8 cellular contexts compared by ENCODE assay signal in the genomic region with DNA sequence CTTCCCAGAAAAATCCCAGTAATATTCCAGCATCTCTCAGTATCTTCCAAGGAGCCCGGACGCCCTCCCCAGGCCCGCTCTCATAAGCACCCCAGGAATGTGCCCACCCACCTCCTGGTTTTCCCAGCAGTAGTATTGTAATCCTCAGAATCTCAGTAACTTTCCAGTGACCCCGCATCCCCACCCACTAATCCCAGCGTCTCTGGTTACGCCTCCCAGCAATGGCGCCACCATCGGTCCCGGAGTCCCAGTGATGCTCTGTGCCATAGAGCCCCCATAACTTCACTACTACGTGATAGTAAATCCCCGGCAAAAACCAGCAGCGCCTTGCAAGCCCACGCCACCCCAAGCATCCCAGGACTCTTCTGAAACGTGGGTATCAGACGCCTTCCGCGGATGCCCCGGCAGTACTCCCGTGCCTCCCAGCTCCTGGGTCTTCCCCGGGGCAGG. TPM values are rescaled to one million over a fixed set of nuclear protein-coding genes. Genes with fewer than 3 reads are reported as not detected.
DNase-seq lines count a peak whose midpoint lies in the region; ATAC-seq and TF ChIP-seq lines count a peak whose summit lies in the region.

No MANE protein-coding gene starts in this region.

- peak overlapping the region; percentile 60 for H3K27ac ChIP-seq in KOPT-K1 (ENCODE audit: low read depth, low read length, poor library complexity, severe bottlenecking)
- no peak overlapping the region for H3K27ac ChIP-seq in WERI-Rb-1
- peak overlapping the region; percentile 77 for H3K27ac ChIP-seq in effector memory CD4-positive, alpha-beta T cell (ENCODE audit: insufficient read depth, low read length, poor library complexity, severe bottlenecking)
- H3K27ac ChIP-seq in lower lobe of right lung = peak overlapping the region; percentile 87

- intact Hi-C loops in activated CD4-positive, alpha-beta T cell treated with anti-CD3 and anti-CD28 coated beads for 36 hours (cut with DNase I, micrococcal nuclease) = loop anchor here (1.0 to 10.0 kb wide), 7 partner anchors 12 to 1170 kb away; a partner anchor contains a TSS
- intact Hi-C loops in lower lobe of right lung (cut with DNase I) = no loop called here

- DNase-seq in activated CD4-positive, alpha-beta T cell treated with anti-CD3 and anti-CD28 coated beads for 36 hours = peak; percentile 66
- DNase-seq in activated CD4-positive, alpha-beta T cell treated with anti-CD3 and anti-CD28 coated beads for 1 hour = no peak
- DNase-seq in WERI-Rb-1 = peak; percentile 60
- peak in 1 of 3 donors; percentile 20 for DNase-seq in effector memory CD4-positive, alpha-beta T cell
- peak; percentile 61 for DNase-seq in lower lobe of right lung
- DNase-seq in stimulated activated CD4-positive, alpha-beta T cell treated with anti-CD3 and anti-CD28 coated beads, TNF-alpha, amount 100 ng/mL, for 24 hours (ENCODE audit: low read depth in 3 of 3) = peak in 2 of 3 experiments; percentile 28 to 38
- DNase-seq in COLO829 (ENCODE audit: low spot score) = no peak

- H3K36me3 Mint-ChIP-seq in activated CD4-positive, alpha-beta T cell treated with anti-CD3 and anti-CD28 coated beads for 36 hours (ENCODE audit: low read depth) = peaks cover 10% of the 10 kb centered on the region

- H3K27ac Mint-ChIP-seq in activated CD4-positive, alpha-beta T cell treated with anti-CD3 and anti-CD28 coated beads for 36 hours = peak overlapping the region; percentile 84

- H3K4me3 ChIP-seq in WERI-Rb-1 (ENCODE audit: low read depth, low read length) (peak overlapping the region; percentile 80), lower lobe of right lung (peak overlapping the region; percentile 98)
- H3K4me3 ChIP-seq in effector memory CD4-positive, alpha-beta T cell (ENCODE audit: insufficient read depth, low read depth, low read length, poor library complexity, severe bottlenecking) = peak overlapping the region; percentile 95

- H3K9me3 Mint-ChIP-seq in activated CD4-positive, alpha-beta T cell treated with anti-CD3 and anti-CD28 coated beads for 36 hours (ENCODE audit: low read depth) = no peaks in the 10 kb centered on the region

- peak; percentile 16 for ATAC-seq in activated CD4-positive, alpha-beta T cell treated with anti-CD3 and anti-CD28 coated beads for 36 hours
- peak; percentile 52 to 63 for ATAC-seq in lower lobe of right lung

- POLR2A ChIA-PET in activated CD4-positive, alpha-beta T cell treated with anti-CD3 and anti-CD28 coated beads for 36 hours (lab: Charles Lee) = interaction anchor here (0.9 kb wide), 1 partner anchor 13 kb away, joined by 3 read pairs; no protein-coding TSS in a partner anchor

- H3K9me3 ChIP-seq in KOPT-K1 (ENCODE audit: insufficient read depth, low read length, poor library complexity, severe bottlenecking) (no peaks in the 10 kb centered on the region), WERI-Rb-1 (ENCODE audit: severe bottlenecking) (no peaks in the 10 kb centered on the region), lower lobe of right lung (no peaks in the 10 kb centered on the region)
- no peaks in the 10 kb centered on the region for H3K9me3 ChIP-seq in effector memory CD4-positive, alpha-beta T cell (ENCODE audit: control insufficient read depth, low read length)

- H3K4me1 ChIP-seq in effector memory CD4-positive, alpha-beta T cell (ENCODE audit: control insufficient read depth, insufficient read depth, low read length, poor library complexity, severe bottlenecking) = peaks cover 14% of the 10 kb centered on the region
- H3K4me1 ChIP-seq in lower lobe of right lung = peaks cover 14% of the 10 kb centered on the region

- H3K36me3 ChIP-seq in KOPT-K1 (ENCODE audit: insufficient read depth, low read length) = peaks cover 9% of the 10 kb centered on the region; the same call in 1 of the 2 replicates
- no peaks in the 10 kb centered on the region; the same call in 1 of the 2 replicates for H3K36me3 ChIP-seq in WERI-Rb-1
- H3K36me3 ChIP-seq in effector memory CD4-positive, alpha-beta T cell (ENCODE audit: control insufficient read depth, insufficient read depth, low read length) = peaks cover 7% of the 10 kb centered on the region
- H3K36me3 ChIP-seq in lower lobe of right lung = peaks cover 51% of the 10 kb centered on the region

- CTCF ChIA-PET in activated CD4-positive, alpha-beta T cell treated with anti-CD3 and anti-CD28 coated beads for 36 hours (lab: Charles Lee) = interaction anchor here (1.0 to 2.2 kb wide), 5 partner anchors 13 to 185 kb away, joined by 3 to 7 read pairs (median 3); a partner anchor contains a TSS

- H3K4me3 Mint-ChIP-seq in activated CD4-positive, alpha-beta T cell treated with anti-CD3 and anti-CD28 coated beads for 36 hours = peak overlapping the region; percentile 91

- no peaks in the 10 kb centered on the region for H3K27me3 ChIP-seq in WERI-Rb-1 (ENCODE audit: insufficient read depth, low read depth, severe bottlenecking)
- no peaks in the 10 kb centered on the region for H3K27me3 ChIP-seq in effector memory CD4-positive, alpha-beta T cell (replicated peaks; ENCODE audit: control insufficient read depth, insufficient read depth, low read length, poor library complexity, severe bottlenecking)
- no peaks in the 10 kb centered on the region for H3K27me3 ChIP-seq in lower lobe of right lung (ENCODE audit: low read depth)

- no peaks in the 10 kb centered on the region for H3K27me3 Mint-ChIP-seq in activated CD4-positive, alpha-beta T cell treated with anti-CD3 and anti-CD28 coated beads for 36 hours

- TF ChIP-seq CTCF in WERI-Rb-1 (IDR thresholded peaks at IDR 0.05; ENCODE audit: low read depth, low read length) (no peak), lower lobe of right lung (IDR thresholded peaks at IDR 0.05) (no peak)

- H3K4me1 Mint-ChIP-seq in activated CD4-positive, alpha-beta T cell treated with anti-CD3 and anti-CD28 coated beads for 36 hours = peaks cover 20% of the 10 kb centered on the region

RNA-seq across cellular contexts. Expression of a gene that starts 1.0 kb away (rescaled TPM):
- 100 to 1,000 TPM in 1 of 2 experiments, 10 to 100 TPM in 1; 82.2 to 108 TPM for total RNA-seq in activated CD4-positive, alpha-beta T cell treated with anti-CD3 and anti-CD28 coated beads for 36 hours
- total RNA-seq in lower lobe of right lung = 289 TPM

RNA-seq across cellular contexts. Expression of a gene that starts 12.1 kb away (rescaled TPM):
- 1 to 10 TPM; 6.7 to 7.7 TPM for total RNA-seq in activated CD4-positive, alpha-beta T cell treated with anti-CD3 and anti-CD28 coated beads for 36 hours
- 79.0 TPM for total RNA-seq in lower lobe of right lung

RNA-seq across cellular contexts. Expression of a gene that starts 18.7 kb away (rescaled TPM):
- total RNA-seq in activated CD4-positive, alpha-beta T cell treated with anti-CD3 and anti-CD28 coated beads for 36 hours = 1 to 10 TPM; 5.1 to 8.5 TPM
- 54.9 TPM for total RNA-seq in lower lobe of right lung

RNA-seq across cellular contexts. Expression of a gene that starts 45.7 kb away (rescaled TPM):
- 1 to 10 TPM in 1 of 2 experiments, under 1 TPM in 1; 0.51 to 1.1 TPM for total RNA-seq in activated CD4-positive, alpha-beta T cell treated with anti-CD3 and anti-CD28 coated beads for 36 hours
- total RNA-seq in lower lobe of right lung = 3.8 TPM

Comparison
In these comparisons a context has a peak if more than half of its experiments do, and no peak if none do; other contexts are left out.
1. DNase-seq: peak in activated CD4-positive, alpha-beta T cell treated with anti-CD3 and anti-CD28 coated beads for 36 hours (single experiment), WERI-Rb-1 (single experiment), lower lobe of right lung (single experiment) and stimulated activated CD4-positive, alpha-beta T cell treated with anti-CD3 and anti-CD28 coated beads, TNF-alpha, amount 100 ng/mL, for 24 hours (2 of 3); none in activated CD4-positive, alpha-beta T cell treated with anti-CD3 and anti-CD28 coated beads for 1 hour (single experiment) and COLO829 (single experiment).
2. Peak in every context shown above with its lines, with median percentiles within 50 percentile points of each other: H3K4me3 ChIP-seq.